In genomic region chr3:128649264-128649663, GRCh38 we compare ENCODE assay signal across 8 cellular contexts. TPM values are rescaled to one million over a fixed set of nuclear protein-coding genes. Genes with fewer than 3 reads are reported as not detected.
DNase-seq lines count a peak whose midpoint lies in the region; ATAC-seq lines count a peak whose summit lies in the region.

No MANE protein-coding gene starts in this region.

- H3K9me3 ChIP-seq in iPS-15b (ENCODE audit: control insufficient read depth, insufficient read depth, low read length), result no peaks in the 10 kb centered on the region
- H3K9me3 ChIP-seq in subcutaneous abdominal adipose tissue (ENCODE audit: control insufficient read depth in 5 of 5, low read length in 5 of 5), result no peaks in the 10 kb centered on the region

- peaks cover 4% of the 10 kb centered on the region for H3K4me1 ChIP-seq in iPS-15b (ENCODE audit: control insufficient read depth, insufficient read depth, low read length)
- H3K4me1 ChIP-seq in subcutaneous abdominal adipose tissue (ENCODE audit: control insufficient read depth in 5 of 5, insufficient read depth in 5 of 5, low read length in 5 of 5), result peaks cover 0 to 26% (median 16%) of the 10 kb centered on the region in 5 donors

- H3K36me3 ChIP-seq in iPS-15b (ENCODE audit: control insufficient read depth, insufficient read depth, low read length), result peaks cover 9% of the 10 kb centered on the region
- H3K36me3 ChIP-seq in subcutaneous abdominal adipose tissue (ENCODE audit: control insufficient read depth in 5 of 5, insufficient read depth in 5 of 5, low read length in 5 of 5), result peaks cover 2 to 6% (median 6%) of the 10 kb centered on the region in 5 donors

- no peak for ATAC-seq in HG03135 (IDR thresholded peaks at IDR 0.05; ENCODE audit: unreplicated experiment)

- DNase-seq in T-helper 1 cell (no peak), NOMO-1 treated with dmso at 0.1 percent for 144 hours (lab: John Stamatoyannopoulos, UW; ENCODE audit: unreplicated experiment) (no peak), superior temporal gyrus (ENCODE audit: extremely low spot score) (no peak)
- no peak for DNase-seq in activated CD4-positive, alpha-beta memory T cell treated with anti-CD3 and anti-CD28 coated beads, Interleukin-2, amount 10 ng/mL, durations not matched to agents 7 days and 5 days

- peak overlapping the region; percentile 91 for H3K27ac Mint-ChIP-seq in T-helper 1 cell treated with Interleukin-12 subunit alpha and Interleukin-12 subunit beta and Interleukin-4 antibody, amounts not matched to agents 30 μg/mL and 1 μg/mL, for 36 hours
- peak overlapping the region; percentile 76 for H3K27ac Mint-ChIP-seq in activated CD4-positive, alpha-beta memory T cell treated with anti-CD3 and anti-CD28 coated beads, Interleukin-2, amount 10 ng/mL, durations not matched to agents 7 days and 5 days

- no peaks in the 10 kb centered on the region for H3K27me3 Mint-ChIP-seq in T-helper 1 cell treated with Interleukin-12 subunit alpha and Interleukin-12 subunit beta and Interleukin-4 antibody, amounts not matched to agents 30 μg/mL and 1 μg/mL, for 36 hours (ENCODE audit: low read depth)
- H3K27me3 Mint-ChIP-seq in activated CD4-positive, alpha-beta memory T cell treated with anti-CD3 and anti-CD28 coated beads, Interleukin-2, amount 10 ng/mL, durations not matched to agents 7 days and 5 days, result no peaks in the 10 kb centered on the region

- no peaks in the 10 kb centered on the region for H3K9me3 Mint-ChIP-seq in T-helper 1 cell treated with Interleukin-12 subunit alpha and Interleukin-12 subunit beta and Interleukin-4 antibody, amounts not matched to agents 30 μg/mL and 1 μg/mL, for 36 hours
- no peaks in the 10 kb centered on the region for H3K9me3 Mint-ChIP-seq in activated CD4-positive, alpha-beta memory T cell treated with anti-CD3 and anti-CD28 coated beads, Interleukin-2, amount 10 ng/mL, durations not matched to agents 7 days and 5 days

- H3K36me3 Mint-ChIP-seq in T-helper 1 cell treated with Interleukin-12 subunit alpha and Interleukin-12 subunit beta and Interleukin-4 antibody, amounts not matched to agents 30 μg/mL and 1 μg/mL, for 36 hours (ENCODE audit: low read depth), result peaks cover 6% of the 10 kb centered on the region
- H3K36me3 Mint-ChIP-seq in activated CD4-positive, alpha-beta memory T cell treated with anti-CD3 and anti-CD28 coated beads, Interleukin-2, amount 10 ng/mL, durations not matched to agents 7 days and 5 days (ENCODE audit: low read depth), result peaks cover 29% of the 10 kb centered on the region

- CTCF ChIA-PET in activated CD4-positive, alpha-beta memory T cell treated with anti-CD3 and anti-CD28 coated beads, Interleukin-2, amount 10 ng/mL, durations not matched to agents 7 days and 5 days (lab: Charles Lee), result interaction anchor here (0.7 to 3.4 kb wide), 6 partner anchors 30 to 1074 kb away, joined by 3 to 21 read pairs (median 5); partner anchors contain the start of gene ACAD9

- peak overlapping the region; percentile 83 for H3K4me3 Mint-ChIP-seq in T-helper 1 cell treated with Interleukin-12 subunit alpha and Interleukin-12 subunit beta and Interleukin-4 antibody, amounts not matched to agents 30 μg/mL and 1 μg/mL, for 36 hours
- peak overlapping the region; percentile 85 for H3K4me3 Mint-ChIP-seq in activated CD4-positive, alpha-beta memory T cell treated with anti-CD3 and anti-CD28 coated beads, Interleukin-2, amount 10 ng/mL, durations not matched to agents 7 days and 5 days

- peak overlapping the region; percentile 87 for H3K9ac ChIP-seq in iPS-15b (ENCODE audit: low read depth, low read length)
- H3K9ac ChIP-seq in subcutaneous abdominal adipose tissue (ENCODE audit: low read length in 5 of 5), result peak overlapping the region in 4 of 5 donors; percentile 100

- peak overlapping the region; percentile 96 for H3K27ac ChIP-seq in subcutaneous abdominal adipose tissue (ENCODE audit: low read depth, low read length)

- H3K4me1 Mint-ChIP-seq in T-helper 1 cell treated with Interleukin-12 subunit alpha and Interleukin-12 subunit beta and Interleukin-4 antibody, amounts not matched to agents 30 μg/mL and 1 μg/mL, for 36 hours (ENCODE audit: low read depth), result peaks cover 26% of the 10 kb centered on the region
- H3K4me1 Mint-ChIP-seq in activated CD4-positive, alpha-beta memory T cell treated with anti-CD3 and anti-CD28 coated beads, Interleukin-2, amount 10 ng/mL, durations not matched to agents 7 days and 5 days, result peaks cover 48% of the 10 kb centered on the region

- POLR2A ChIA-PET in activated CD4-positive, alpha-beta memory T cell treated with anti-CD3 and anti-CD28 coated beads, Interleukin-2, amount 10 ng/mL, durations not matched to agents 7 days and 5 days (lab: Charles Lee), result interaction anchor here (0.9 to 3.3 kb wide), 12 partner anchors 8 to 229 kb away, joined by 3 to 30 read pairs (median 10); partner anchors contain the start of gene ACAD9

- H3K4me3 ChIP-seq in iPS-15b (ENCODE audit: low read depth, low read length) (peak overlapping the region; percentile 88), subcutaneous abdominal adipose tissue (ENCODE audit: low read depth in 1 of 5, low read length in 5 of 5) (peak overlapping the region; percentile 71 to 100 (median 99))

- H3K27me3 ChIP-seq in iPS-15b (ENCODE audit: control insufficient read depth, insufficient read depth, low read length) (no peaks in the 10 kb centered on the region), subcutaneous abdominal adipose tissue (ENCODE audit: control insufficient read depth in 5 of 5, insufficient read depth in 4 of 5, low read length in 5 of 5) (no peaks in the 10 kb centered on the region)

RNA-seq across cellular contexts. Expression of gene RPN1, which starts 1.4 kb away (rescaled TPM):
- total RNA-seq in activated CD4-positive, alpha-beta memory T cell treated with anti-CD3 and anti-CD28 coated beads, Interleukin-2, amount 10 ng/mL, durations not matched to agents 7 days and 5 days, result 100 to 1,000 TPM; 190 to 192 TPM
